In the genomic region with DNA sequence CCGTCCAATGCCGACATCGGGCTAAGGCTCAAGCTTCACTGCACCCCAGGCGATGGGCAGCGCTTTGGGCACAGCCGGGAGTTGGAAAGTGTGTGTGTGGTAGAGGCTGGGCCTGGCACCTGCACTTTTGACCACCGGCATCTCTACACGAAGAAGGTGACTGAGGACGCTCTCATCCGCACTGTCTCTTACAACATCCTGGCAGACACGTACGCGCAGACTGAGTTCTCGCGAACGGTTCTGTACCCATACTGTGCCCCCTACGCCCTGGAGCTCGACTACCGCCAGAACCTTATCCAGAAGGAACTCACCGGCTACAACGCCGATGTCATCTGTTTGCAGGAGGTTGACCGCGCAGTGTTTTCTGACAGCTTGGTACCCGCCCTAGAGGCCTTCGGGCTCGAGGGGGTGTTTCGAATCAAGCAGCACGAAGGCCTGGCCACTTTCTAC, we compare ENCODE assay signal across 2 cellular contexts.
A peak's percentile ranks its signal among the peaks of the same experiment; 100 is the strongest.
TF ChIP-seq lines count a peak whose summit lies in the region.

No MANE protein-coding gene starts in this region.

TF ChIP-seq in HEK293T, 16 proteins besides CTCF, POLR2A, EP300 and RAD21:
- TF ChIP-seq FOXK2 (IDR thresholded peaks at IDR 0.05) (no peak), L3MBTL2 (conservative IDR thresholded peaks at IDR 0.05) (0 out of 2 replicates have a peak, but pooled peaks have one; percentile 8)

TF ChIP-seq in SK-N-SH, 30 proteins besides CTCF, POLR2A, EP300 and RAD21:
- TF ChIP-seq GABPA (IDR thresholded peaks at IDR 0.05; ENCODE audit: low read depth), result no peak
- no peak for TF ChIP-seq RXRA (IDR thresholded peaks at IDR 0.05; ENCODE audit: borderline replicate concordance, low read depth)
- no peak for TF ChIP-seq RCOR1 (IDR thresholded peaks at IDR 0.05; ENCODE audit: low read length)
- no peak for TF ChIP-seq FOXJ3 (CRISPR knock-in tag; IDR thresholded peaks at IDR 0.05)
- TF ChIP-seq EZH2phosphoT487 (IDR thresholded peaks at IDR 0.05; ENCODE audit: borderline replicate concordance, low read depth), result no peak
- TF ChIP-seq TAF1 (IDR thresholded peaks at IDR 0.05; ENCODE audit: borderline replicate concordance, low read depth, low read length), result no peak
- no peak; the same call in 1 of the 2 replicates for TF ChIP-seq POLR2AphosphoS5 (IDR thresholded peaks at IDR 0.05; ENCODE audit: low read depth, low read length)
- TF ChIP-seq, protein P1, sequence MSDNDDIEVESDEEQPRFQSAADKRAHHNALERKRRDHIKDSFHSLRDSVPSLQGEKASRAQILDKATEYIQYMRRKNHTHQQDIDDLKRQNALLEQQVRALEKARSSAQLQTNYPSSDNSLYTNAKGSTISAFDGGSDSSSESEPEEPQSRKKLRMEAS (IDR thresholded peaks at IDR 0.05; ENCODE audit: low read depth), result no peak
- TF ChIP-seq NRF1 (IDR thresholded peaks at IDR 0.05; ENCODE audit: low read depth, low read length), result no peak
- no peak for TF ChIP-seq NFIC (IDR thresholded peaks at IDR 0.05; ENCODE audit: borderline replicate concordance)
- TF ChIP-seq TCF12 (IDR thresholded peaks at IDR 0.05), result no peak
- no peak for TF ChIP-seq CHD2 (IDR thresholded peaks at IDR 0.05; ENCODE audit: low read length, partially characterized antibody)
- TF ChIP-seq MEF2A (IDR thresholded peaks at IDR 0.05; ENCODE audit: borderline replicate concordance, low read depth), result no peak
- TF ChIP-seq ELF1 (IDR thresholded peaks at IDR 0.05), result no peak
- TF ChIP-seq RFX5 (IDR thresholded peaks at IDR 0.05; ENCODE audit: low read length), result no peak
- TF ChIP-seq, protein P2, sequence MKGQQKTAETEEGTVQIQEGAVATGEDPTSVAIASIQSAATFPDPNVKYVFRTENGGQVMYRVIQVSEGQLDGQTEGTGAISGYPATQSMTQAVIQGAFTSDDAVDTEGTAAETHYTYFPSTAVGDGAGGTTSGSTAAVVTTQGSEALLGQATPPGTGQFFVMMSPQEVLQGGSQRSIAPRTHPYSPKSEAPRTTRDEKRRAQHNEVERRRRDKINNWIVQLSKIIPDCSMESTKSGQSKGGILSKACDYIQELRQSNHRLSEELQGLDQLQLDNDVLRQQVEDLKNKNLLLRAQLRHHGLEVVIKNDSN (IDR thresholded peaks at IDR 0.05; ENCODE audit: borderline replicate concordance, low read depth), result no peak
- TF ChIP-seq, protein P3, sequence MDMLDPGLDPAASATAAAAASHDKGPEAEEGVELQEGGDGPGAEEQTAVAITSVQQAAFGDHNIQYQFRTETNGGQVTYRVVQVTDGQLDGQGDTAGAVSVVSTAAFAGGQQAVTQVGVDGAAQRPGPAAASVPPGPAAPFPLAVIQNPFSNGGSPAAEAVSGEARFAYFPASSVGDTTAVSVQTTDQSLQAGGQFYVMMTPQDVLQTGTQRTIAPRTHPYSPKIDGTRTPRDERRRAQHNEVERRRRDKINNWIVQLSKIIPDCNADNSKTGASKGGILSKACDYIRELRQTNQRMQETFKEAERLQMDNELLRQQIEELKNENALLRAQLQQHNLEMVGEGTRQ (IDR thresholded peaks at IDR 0.05; ENCODE audit: borderline replicate concordance, low read depth, low read length), result no peak
- TF ChIP-seq FOSL2 (IDR thresholded peaks at IDR 0.05; ENCODE audit: borderline replicate concordance, low read depth), result no peak
